29 cellular contexts compared by ENCODE assay signal in the genomic region with DNA sequence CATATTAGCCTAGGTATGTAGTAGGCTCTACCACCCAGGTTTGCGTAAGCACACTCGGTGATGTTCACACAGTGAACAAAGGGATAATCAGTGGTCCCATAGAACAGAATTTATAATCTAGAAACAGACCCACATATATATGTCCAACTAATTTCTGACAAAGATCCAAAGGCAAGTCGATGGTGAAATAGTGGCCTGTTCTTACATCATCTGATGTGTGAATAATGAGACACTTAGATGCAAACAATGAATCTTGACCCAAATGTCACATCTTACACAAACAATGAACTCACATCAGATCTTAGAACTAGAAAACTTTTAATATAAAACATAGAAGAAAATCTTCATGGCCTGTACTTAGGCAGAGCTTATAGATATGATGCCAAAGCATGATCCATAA. TPM values are rescaled to one million over a fixed set of nuclear protein-coding genes. Genes with fewer than 3 reads are reported as not detected.
DNase-seq lines count a peak whose midpoint lies in the region; ATAC-seq and TF ChIP-seq lines count a peak whose summit lies in the region.
"Had no signal": no experiment of that assay in that cellular context is flagged by ENCODE, and none has a peak within 500 bp of the region (broad histone marks: within the 10 kb centered on the region; RNA-seq: fewer than 3 reads in every experiment).

No MANE protein-coding gene starts in this region.

- no peak for TF ChIP-seq POLR2A in breast epithelium (IDR thresholded peaks at IDR 0.05)
- no peak for TF ChIP-seq POLR2A in GM18505 (IDR thresholded peaks at IDR 0.05; ENCODE audit: borderline replicate concordance, extremely low read depth, insufficient read depth, insufficient read length)

- H3K4me3 ChIP-seq in breast epithelium (no peak overlapping the region), PC-3 (ENCODE audit: low read length) (no peak overlapping the region), epithelial cell of esophagus (ENCODE audit: low read length) (no peak overlapping the region), skeletal muscle cell (ENCODE audit: low read depth, low read length) (no peak overlapping the region)
- H3K4me3 ChIP-seq: lower lobe of right lung, MG63, smooth muscle cell, transverse colon had no signal

- H3K27ac ChIP-seq in breast epithelium (no peak overlapping the region), PC-3 (ENCODE audit: low read length) (no peak overlapping the region)
- H3K27ac ChIP-seq: lower lobe of right lung, transverse colon had no signal

- BruUV-seq in MCF 10A (replicated peaks; lab: Mats Ljungman, UMichigan) (no TSS peak), PC-3 (replicated peaks; lab: Mats Ljungman, UMichigan) (no TSS peak)

- H4K20me1 ChIP-seq in PC-3 (ENCODE audit: low read length) = no peaks in the 10 kb centered on the region

- H3K4me1 ChIP-seq in breast epithelium (no peaks in the 10 kb centered on the region), PC-3 (ENCODE audit: insufficient read depth, low read length) (peaks cover 7% of the 10 kb centered on the region)
- H3K4me1 ChIP-seq: lower lobe of right lung, transverse colon had no signal

- DNase-seq in MCF 10A (ENCODE audit: unreplicated experiment) (peak; percentile 66), breast epithelium (ENCODE audit: low spot score in 2 of 2) (no peak), PC-3 (peak; percentile 17), epithelial cell of esophagus (ENCODE audit: low read depth) (peak; percentile 68), skeletal muscle cell (ENCODE audit: low read depth) (peak; percentile 45), retina (no peak)
- DNase-seq: ACHN; activated CD4-positive, alpha-beta T cell treated with anti-CD3 and anti-CD28 coated beads, Interleukin-2, amount 10 ng/mL, durations not matched to agents 7 days and 5 days; activated naive CD4-positive, alpha-beta T cell treated with anti-CD3 and anti-CD28 coated beads for 36 hours; anterior cingulate cortex; caudate nucleus; dermis blood vessel endothelial cell; head of caudate nucleus; kidney glomerular epithelial cell; lower lobe of right lung; MG63; natural killer cell; NCI-H1694; NCI-H2171; NCI-H524; NK-92 treated with Interleukin-12 subunit alpha and Interleukin-12 subunit beta, amount 100 ng/mL, for 24 hours; stimulated activated CD4-positive, alpha-beta T cell treated with anti-CD3 and anti-CD28 coated beads, Interleukin-1b, Interleukin-23, amount 100 ng/mL, for 48 hours; SW 1271; T-helper 9 cell; transverse colon had no signal

- H3K27me3 Mint-ChIP-seq in MCF 10A (ENCODE audit: insufficient read depth, unreplicated experiment) = no peaks in the 10 kb centered on the region
- H3K27me3 Mint-ChIP-seq: activated CD4-positive, alpha-beta T cell treated with anti-CD3 and anti-CD28 coated beads, Interleukin-2, amount 10 ng/mL, durations not matched to agents 7 days and 5 days had no signal

- H3K4me1 Mint-ChIP-seq in MCF 10A (ENCODE audit: insufficient read depth, unreplicated experiment) = peaks cover 3% of the 10 kb centered on the region
- H3K4me1 Mint-ChIP-seq: activated CD4-positive, alpha-beta T cell treated with anti-CD3 and anti-CD28 coated beads, Interleukin-2, amount 10 ng/mL, durations not matched to agents 7 days and 5 days; natural killer cell had no signal

- no peaks in the 10 kb centered on the region for H3K79me2 ChIP-seq in PC-3 (ENCODE audit: low read length)

- H3K4me3 Mint-ChIP-seq in MCF 10A (ENCODE audit: unreplicated experiment) = no peak overlapping the region
- H3K4me3 Mint-ChIP-seq: activated CD4-positive, alpha-beta T cell treated with anti-CD3 and anti-CD28 coated beads, Interleukin-2, amount 10 ng/mL, durations not matched to agents 7 days and 5 days; activated naive CD4-positive, alpha-beta T cell treated with anti-CD3 and anti-CD28 coated beads for 36 hours; activated T-helper 1 cell treated with anti-CD3 and anti-CD28 coated beads, Interleukin-12 subunit alpha, Interleukin-12 subunit beta, Interleukin-2, Interleukin-4 antibody, amounts not matched to agents 30 ng/mL and 10 ng/mL and 1 ng/mL, durations not matched to agents 14 hours and 24 hours and 36 hours; natural killer cell had no signal

- CTCF ChIA-PET in MCF 10A (lab: Yijun Ruan, JAX) = no interaction called here
- CTCF ChIA-PET in PC-3 (lab: Charles Lee) = no interaction called here

- no peak overlapping the region for H2AFZ ChIP-seq in PC-3 (ENCODE audit: low read length)

- intact Hi-C loops in MCF 10A (cut with micrococcal nuclease) (no loop called here), breast epithelium (cut with DNase I; ENCODE audit: low total_unique reads) (no loop called here), PC-3 (cut with micrococcal nuclease) (no loop called here)

- H3K27me3 ChIP-seq in breast epithelium (no peaks in the 10 kb centered on the region), PC-3 (ENCODE audit: low read length) (no peaks in the 10 kb centered on the region)
- H3K27me3 ChIP-seq: MG63, transverse colon had no signal

- H3F3A ChIP-seq in PC-3 (ENCODE audit: low read length, unreplicated experiment) = no peaks in the 10 kb centered on the region

- H3K27ac Mint-ChIP-seq in MCF 10A (ENCODE audit: low read depth, unreplicated experiment) = peak overlapping the region; percentile 31
- H3K27ac Mint-ChIP-seq: activated CD4-positive, alpha-beta T cell treated with anti-CD3 and anti-CD28 coated beads, Interleukin-2, amount 10 ng/mL, durations not matched to agents 7 days and 5 days; activated naive CD4-positive, alpha-beta T cell treated with anti-CD3 and anti-CD28 coated beads for 36 hours; activated T-helper 1 cell treated with anti-CD3 and anti-CD28 coated beads, Interleukin-12 subunit alpha, Interleukin-12 subunit beta, Interleukin-2, Interleukin-4 antibody, amounts not matched to agents 30 ng/mL and 10 ng/mL and 1 ng/mL, durations not matched to agents 14 hours and 24 hours and 36 hours had no signal

- no peaks in the 10 kb centered on the region for H3K9me3 Mint-ChIP-seq in MCF 10A (ENCODE audit: unreplicated experiment)
- H3K9me3 Mint-ChIP-seq: activated CD4-positive, alpha-beta T cell treated with anti-CD3 and anti-CD28 coated beads, Interleukin-2, amount 10 ng/mL, durations not matched to agents 7 days and 5 days; activated T-helper 1 cell treated with anti-CD3 and anti-CD28 coated beads, Interleukin-12 subunit alpha, Interleukin-12 subunit beta, Interleukin-2, Interleukin-4 antibody, amounts not matched to agents 30 ng/mL and 10 ng/mL and 1 ng/mL, durations not matched to agents 14 hours and 24 hours and 36 hours; natural killer cell had no signal

- H3K9me3 ChIP-seq in breast epithelium (no peaks in the 10 kb centered on the region), PC-3 (ENCODE audit: low read length) (no peaks in the 10 kb centered on the region)
- H3K9me3 ChIP-seq: lower lobe of right lung, transverse colon had no signal

- POLR2A ChIA-PET in MCF 10A (lab: Yijun Ruan, JAX) = interaction anchor here (1.4 kb wide), 1 partner anchor 16 kb away, joined by 7 read pairs; no protein-coding TSS in a partner anchor
- POLR2A ChIA-PET in PC-3 (lab: Charles Lee; ENCODE audit: unreplicated experiment) = no interaction called here

- no peak for ATAC-seq in PC-3
- no peak for ATAC-seq in HG02678 (IDR thresholded peaks at IDR 0.05; ENCODE audit: unreplicated experiment)
- ATAC-seq in GM18505 (IDR thresholded peaks at IDR 0.05; ENCODE audit: unreplicated experiment) = no peak
- ATAC-seq: lower lobe of right lung, natural killer cell had no signal

- no peak overlapping the region for H3K9ac ChIP-seq in PC-3 (ENCODE audit: low read length)

- H3K4me2 ChIP-seq in PC-3 (ENCODE audit: low read length) = no peak overlapping the region
- H3K4me2 ChIP-seq: smooth muscle cell had no signal

- TF ChIP-seq CTCF in MCF 10A (IDR thresholded peaks at IDR 0.05; ENCODE audit: unreplicated experiment) (no peak), breast epithelium (IDR thresholded peaks at IDR 0.05) (no peak), PC-3 (conservative IDR thresholded peaks at IDR 0.05; ENCODE audit: low read depth, low read length) (no peak), epithelial cell of esophagus (IDR thresholded peaks at IDR 0.05; ENCODE audit: insufficient read depth, low read depth, low read length, missing control alignments) (no peak)

- H3K36me3 ChIP-seq in breast epithelium = no peaks in the 10 kb centered on the region
- no peaks in the 10 kb centered on the region for H3K36me3 ChIP-seq in PC-3 (ENCODE audit: low read depth, low read length)

- H3K36me3 Mint-ChIP-seq in MCF 10A (ENCODE audit: insufficient read depth, unreplicated experiment) = peaks cover 23% of the 10 kb centered on the region
- H3K36me3 Mint-ChIP-seq: natural killer cell had no signal

- no peaks in the 10 kb centered on the region for H3K9me2 ChIP-seq in PC-3 (replicated peaks; ENCODE audit: low read length)

RNA-seq across cellular contexts. Expression of gene TM2D3, which starts 17.6 kb away (rescaled TPM):
- total RNA-seq in MCF 10A (2022) (25.7 and 26.2 TPM in 2 replicates), breast epithelium (10 to 100 TPM; 40.3 to 49.8 (median 46.2) TPM), PC-3 (2014; rRNA removed) (18.4 and 23.3 TPM in 2 replicates)

RNA-seq across cellular contexts. Expression of gene TARS3, which starts 54.5 kb away (rescaled TPM):
- total RNA-seq in MCF 10A (2022) (5.0 and 7.2 TPM in 2 replicates), breast epithelium (10 to 100 TPM; 21.3 to 32.8 (median 25.3) TPM), PC-3 (2014; rRNA removed) (5.4 and 8.1 TPM in 2 replicates)

Comparison
In these comparisons a context has a peak if more than half of its experiments do, and no peak if none do; other contexts are left out.
1. DNase-seq: peak in MCF 10A (single experiment), PC-3 (single experiment), epithelial cell of esophagus (single experiment) and skeletal muscle cell (single experiment); none in breast epithelium (0 of 2) and retina (single experiment).